8 cellular contexts compared by ENCODE assay signal in genomic region chr6:215335-216034, GRCh38.
DNase-seq lines count a peak whose midpoint lies in the region; ATAC-seq, FAIRE-seq and TF ChIP-seq lines count a peak whose summit lies in the region.

No MANE protein-coding gene starts in this region.

- H3K36me3 Mint-ChIP-seq in T-helper 2 cell treated with Interferon-gamma antibody and Interleukin-4, amounts not matched to agents 5 μg/mL and 100 μg/mL, for 36 hours (ENCODE audit: low read depth), result peaks cover 6% of the 10 kb centered on the region
- H3K36me3 Mint-ChIP-seq in activated naive CD8-positive, alpha-beta T cell treated with anti-CD3 and anti-CD28 coated beads, Interleukin-2, amount 50 U/mL, for 24 hours (ENCODE audit: low read depth), result no peaks in the 10 kb centered on the region

- no peak overlapping the region for H3K23ac ChIP-seq in trophoblast cell (ENCODE audit: low read length)

- WGBS in trophoblast cell (ENCODE audit: extremely low coverage, insufficient coverage, insufficient read length), result no CpG with 5 or more reads among the region's 11 CpGs

- H2BK12ac ChIP-seq in trophoblast cell (ENCODE audit: low read length), result no peak overlapping the region

- H3K36me3 ChIP-seq in trophoblast cell (ENCODE audit: control insufficient read depth in 1 of 2, insufficient read depth in 2 of 2, low read length in 2 of 2), result no peaks in the 10 kb centered on the region

- TF ChIP-seq POLR2A in H54 (IDR thresholded peaks at IDR 0.05; ENCODE audit: low read depth, low read length), result no peak

- H3K18ac ChIP-seq in trophoblast cell (ENCODE audit: low read length), result no peak overlapping the region

- peaks cover 41% of the 10 kb centered on the region for H3K4me1 Mint-ChIP-seq in T-helper 2 cell treated with Interferon-gamma antibody and Interleukin-4, amounts not matched to agents 5 μg/mL and 100 μg/mL, for 36 hours (ENCODE audit: low read depth)
- peaks cover 55% of the 10 kb centered on the region for H3K4me1 Mint-ChIP-seq in activated naive CD8-positive, alpha-beta T cell treated with anti-CD3 and anti-CD28 coated beads, Interleukin-2, amount 50 U/mL, for 24 hours

- peak; percentile 99 for ATAC-seq in activated naive CD8-positive, alpha-beta T cell treated with anti-CD3 and anti-CD28 coated beads, Interleukin-2, amount 50 U/mL, for 24 hours
- no peak for ATAC-seq in HG02798 (IDR thresholded peaks at IDR 0.05; ENCODE audit: poor library complexity, unreplicated experiment)
- no peak for ATAC-seq in HG03460 (IDR thresholded peaks at IDR 0.05; ENCODE audit: unreplicated experiment)

- peaks cover 17% of the 10 kb centered on the region for H3K9me3 Mint-ChIP-seq in T-helper 2 cell treated with Interferon-gamma antibody and Interleukin-4, amounts not matched to agents 5 μg/mL and 100 μg/mL, for 36 hours
- H3K9me3 Mint-ChIP-seq in activated naive CD8-positive, alpha-beta T cell treated with anti-CD3 and anti-CD28 coated beads, Interleukin-2, amount 50 U/mL, for 24 hours, result peaks cover 5% of the 10 kb centered on the region

- no peaks in the 10 kb centered on the region for H3K79me1 ChIP-seq in trophoblast cell (ENCODE audit: low read length)

- DNase-seq in H54 (ENCODE audit: insufficient read length, low spot score), result peak; percentile 56
- peak; percentile 74 for DNase-seq in T-helper 2 cell treated with Interferon-gamma antibody and Interleukin-4, amounts not matched to agents 5 μg/mL and 100 μg/mL, for 36 hours (ENCODE audit: low spot score)
- peak; percentile 67 for DNase-seq in activated naive CD8-positive, alpha-beta T cell treated with anti-CD3 and anti-CD28 coated beads, Interleukin-2, amount 50 U/mL, for 24 hours
- peak; percentile 30 to 76 (median 54) for DNase-seq in stimulated activated CD4-positive, alpha-beta T cell treated with anti-CD3 and anti-CD28 coated beads, Interleukin-1b, Interleukin-23, amount 100 ng/mL, for 24 hours (ENCODE audit: low read depth in 4 of 4, low spot score in 1 of 4)
- DNase-seq in trophoblast cell, result no peak
- no peak for DNase-seq in cerebellum (ENCODE audit: low spot score)

- no peak overlapping the region for H4K91ac ChIP-seq in trophoblast cell (ENCODE audit: low read depth, low read length)

- H3K27ac Mint-ChIP-seq in T-helper 2 cell treated with Interferon-gamma antibody and Interleukin-4, amounts not matched to agents 5 μg/mL and 100 μg/mL, for 36 hours, result peak overlapping the region; percentile 46
- peak overlapping the region; percentile 3 for H3K27ac Mint-ChIP-seq in activated naive CD8-positive, alpha-beta T cell treated with anti-CD3 and anti-CD28 coated beads, Interleukin-2, amount 50 U/mL, for 24 hours

- no peak overlapping the region for H2AK5ac ChIP-seq in trophoblast cell (ENCODE audit: low read length)

- no peak overlapping the region for H3K4me3 ChIP-seq in trophoblast cell (ENCODE audit: low read depth, low read length)

- H3K4ac ChIP-seq in trophoblast cell (ENCODE audit: low read depth, low read length), result no peak overlapping the region

- no peak overlapping the region for H3K14ac ChIP-seq in trophoblast cell (ENCODE audit: low read length)

- peak overlapping the region; percentile 5 for H3K4me3 Mint-ChIP-seq in T-helper 2 cell treated with Interferon-gamma antibody and Interleukin-4, amounts not matched to agents 5 μg/mL and 100 μg/mL, for 36 hours
- H3K4me3 Mint-ChIP-seq in activated naive CD8-positive, alpha-beta T cell treated with anti-CD3 and anti-CD28 coated beads, Interleukin-2, amount 50 U/mL, for 24 hours, result no peak overlapping the region

- no peak overlapping the region for H3K27ac ChIP-seq in trophoblast cell (ENCODE audit: low read depth, low read length)

- H3K4me1 ChIP-seq in trophoblast cell (ENCODE audit: control insufficient read depth in 1 of 2, insufficient read depth in 2 of 2, low read length in 2 of 2), result no peaks in the 10 kb centered on the region

- no peak overlapping the region for H3K9ac ChIP-seq in trophoblast cell (ENCODE audit: low read length)

- H3K9me3 ChIP-seq in trophoblast cell (ENCODE audit: insufficient read depth, low read depth, low read length), result peaks cover 13% of the 10 kb centered on the region

- no peaks in the 10 kb centered on the region for H3K27me3 Mint-ChIP-seq in T-helper 2 cell treated with Interferon-gamma antibody and Interleukin-4, amounts not matched to agents 5 μg/mL and 100 μg/mL, for 36 hours (ENCODE audit: low read depth)
- H3K27me3 Mint-ChIP-seq in activated naive CD8-positive, alpha-beta T cell treated with anti-CD3 and anti-CD28 coated beads, Interleukin-2, amount 50 U/mL, for 24 hours, result peaks cover 3% of the 10 kb centered on the region

- H4K12ac ChIP-seq in trophoblast cell (ENCODE audit: low read depth, low read length), result no peak overlapping the region

- H3K4me2 ChIP-seq in trophoblast cell (ENCODE audit: low read length), result no peak overlapping the region

- H2BK5ac ChIP-seq in trophoblast cell (ENCODE audit: low read depth, low read length, poor library complexity), result no peak overlapping the region

- no peaks in the 10 kb centered on the region for H3K27me3 ChIP-seq in trophoblast cell (ENCODE audit: insufficient read depth, low read length)

- no peaks in the 10 kb centered on the region for H3K79me2 ChIP-seq in trophoblast cell (ENCODE audit: control insufficient read depth, insufficient read depth, low read length, poor library complexity)

- no peak for FAIRE-seq in H54 (lab: Jason Lieb, UNC)

- H2BK120ac ChIP-seq in trophoblast cell (ENCODE audit: insufficient read depth, low read length, poor library complexity), result no peak overlapping the region

- no peak overlapping the region for H2AFZ ChIP-seq in trophoblast cell (ENCODE audit: insufficient read depth, low read length, poor library complexity)

- no peak overlapping the region for H4K8ac ChIP-seq in trophoblast cell (ENCODE audit: low read depth, low read length)

Comparison
In these comparisons a context has a peak if more than half of its experiments do, and no peak if none do; other contexts are left out.
1. DNase-seq: peak in H54 (single experiment), T-helper 2 cell treated with Interferon-gamma antibody and Interleukin-4, amounts not matched to agents 5 μg/mL and 100 μg/mL, for 36 hours (single experiment), activated naive CD8-positive, alpha-beta T cell treated with anti-CD3 and anti-CD28 coated beads, Interleukin-2, amount 50 U/mL, for 24 hours (single experiment) and stimulated activated CD4-positive, alpha-beta T cell treated with anti-CD3 and anti-CD28 coated beads, Interleukin-1b, Interleukin-23, amount 100 ng/mL, for 24 hours (4 of 4); none in trophoblast cell (0 of 2) and cerebellum (single experiment).